Comparison of ENCODE assay signal across 28 cellular contexts in the genomic region with DNA sequence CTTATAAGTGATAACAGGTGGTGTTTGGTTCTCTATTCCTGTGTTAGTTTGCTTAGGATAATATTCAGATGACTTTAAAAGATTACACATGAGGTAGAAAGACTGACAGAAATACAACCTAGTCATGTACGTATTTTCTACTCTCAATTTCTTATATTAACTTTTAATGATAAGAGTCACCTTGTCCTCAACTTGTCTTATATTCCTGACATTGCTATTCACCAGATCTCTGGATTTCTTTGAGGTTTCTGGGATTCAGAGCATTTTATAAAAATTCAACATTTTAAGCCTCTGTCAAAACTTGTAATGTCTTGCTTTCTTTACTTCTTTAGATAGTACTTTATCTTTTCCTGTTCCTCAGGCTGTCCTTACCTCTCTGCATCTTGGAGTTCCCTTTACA.
"Had no signal": no experiment of that assay in that cellular context is flagged by ENCODE, and none has a peak within 500 bp of the region (broad histone marks: within the 10 kb centered on the region; RNA-seq: fewer than 3 reads in every experiment).

No MANE protein-coding gene starts in this region.

- H3K27me3 ChIP-seq: colonic mucosa, esophagus muscularis mucosa, foreskin keratinocyte, gastrocnemius medialis, gastroesophageal sphincter, heart left ventricle, heart right ventricle had no signal

- H3K9me3 ChIP-seq: colonic mucosa, esophagus muscularis mucosa, esophagus squamous epithelium, gastrocnemius medialis, gastroesophageal sphincter, heart left ventricle, heart right ventricle had no signal

- H3K27ac ChIP-seq: colonic mucosa, coronary artery, dorsolateral prefrontal cortex, epithelial cell of prostate, esophagus muscularis mucosa, esophagus squamous epithelium, foreskin keratinocyte, gastrocnemius medialis, gastroesophageal sphincter, heart left ventricle, heart right ventricle had no signal

- DNase-seq: colonic mucosa; cortex of kidney; dermis blood vessel endothelial cell; dorsolateral prefrontal cortex; effector CD4-positive, alpha-beta T cell; effector CD8-positive, alpha-beta T cell; effector memory CD4-positive, alpha-beta T cell; effector memory CD8-positive, alpha-beta T cell; endodermal cell; erythroblast; esophagus squamous epithelium; foreskin fibroblast; foreskin keratinocyte; foreskin melanocyte; gastrocnemius medialis; glutamatergic neuron; head of caudate nucleus; heart left ventricle; heart right ventricle had no signal

- H3K36me3 ChIP-seq: colonic mucosa, esophagus muscularis mucosa, esophagus squamous epithelium, gastrocnemius medialis, gastroesophageal sphincter, heart left ventricle, heart right ventricle had no signal

- H3K4me3 ChIP-seq: colonic mucosa, coronary artery, dorsolateral prefrontal cortex, esophagus muscularis mucosa, esophagus squamous epithelium, gastrocnemius medialis, gastroesophageal sphincter, heart left ventricle, heart right ventricle had no signal

- ATAC-seq: effector memory CD8-positive, alpha-beta T cell; esophagus mucosa; foreskin keratinocyte; gastrocnemius medialis; gastroesophageal sphincter; heart left ventricle; heart right ventricle had no signal

- H3K4me1 ChIP-seq: colonic mucosa, esophagus squamous epithelium, foreskin keratinocyte, gastrocnemius medialis, gastroesophageal sphincter, heart left ventricle, heart right ventricle had no signal

- FAIRE-seq: colon, endometrium, endothelial cell of umbilical vein, frontal cortex had no signal
